ENCODE assay signal across 1 cellular context in the genomic region with DNA sequence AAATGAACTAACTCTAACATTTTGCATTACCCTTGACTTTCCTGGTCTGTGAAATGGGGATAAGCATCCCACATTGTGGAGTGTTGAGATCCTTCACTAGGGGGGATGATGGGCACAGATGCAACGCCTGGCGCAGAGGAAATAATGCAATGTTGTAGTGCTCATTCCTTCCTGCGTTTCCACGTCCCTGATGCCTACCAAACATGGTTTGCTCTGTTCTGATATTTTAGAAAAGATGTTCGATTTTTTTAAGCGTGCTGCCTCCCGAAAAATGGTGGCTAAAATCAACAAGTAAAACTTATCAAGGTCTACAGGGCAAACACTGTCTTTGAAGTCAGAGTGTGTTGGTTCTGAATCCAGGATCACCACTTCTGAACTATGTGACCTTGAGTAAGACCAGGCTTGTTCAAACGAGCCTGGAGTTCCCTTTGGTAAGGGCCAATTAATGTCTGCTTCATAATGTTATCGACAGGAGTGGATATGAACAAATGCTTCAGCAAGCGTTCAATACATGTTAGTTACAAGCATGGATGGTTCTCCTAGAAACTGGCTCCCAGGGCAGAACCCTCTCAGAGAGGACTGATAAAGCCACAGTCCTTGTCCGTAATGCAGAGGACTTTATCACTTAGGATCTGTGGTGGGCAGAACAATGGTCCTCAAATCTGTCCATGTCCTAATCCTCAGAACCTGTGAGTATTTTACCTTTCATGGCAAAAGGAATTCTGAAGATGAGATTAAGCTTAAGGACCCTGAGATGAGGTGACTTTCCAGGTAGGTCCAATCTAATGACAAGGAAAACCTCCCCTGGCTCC.
TF ChIP-seq lines count a peak whose summit lies in the region.

No MANE protein-coding gene starts in this region.

TF ChIP-seq in HepG2, 621 proteins besides CTCF, POLR2A, EP300 and RAD21 (continued from another document and continues in another):
- TF ChIP-seq BCL3 (CRISPR knock-in tag; IDR thresholded peaks at IDR 0.05) (no peak), TEAD3 (CRISPR knock-in tag; optimal IDR thresholded peaks at IDR 0.05; ENCODE audit: borderline replicate concordance) (peak; percentile 52), MTERF4 (CRISPR knock-in tag; IDR thresholded peaks at IDR 0.05) (no peak), SALL1 (CRISPR knock-in tag; IDR thresholded peaks at IDR 0.05) (peak; percentile 66; the same call in 1 of the 2 replicates), FOXA3 (CRISPR knock-in tag; IDR thresholded peaks at IDR 0.05) (peak; percentile 82), MAFF (IDR thresholded peaks at IDR 0.05; ENCODE audit: low read depth, low read length) (no peak), ZNF768 (CRISPR knock-in tag; IDR thresholded peaks at IDR 0.05) (no peak), ZNF839 (CRISPR knock-in tag; IDR thresholded peaks at IDR 0.05; ENCODE audit: borderline replicate concordance) (no peak), ATF7-NPFF (CRISPR knock-in tag; IDR thresholded peaks at IDR 0.05; ENCODE audit: low read depth) (no peak), CBX1 (IDR thresholded peaks at IDR 0.05; ENCODE audit: low read depth) (no peak), KDM1A (CRISPR knock-in tag; IDR thresholded peaks at IDR 0.05) (peak; percentile 76), ZNF124 (CRISPR knock-in tag; IDR thresholded peaks at IDR 0.05) (no peak), REL (CRISPR knock-in tag; conservative IDR thresholded peaks at IDR 0.05) (no peak), ZNF556 (CRISPR knock-in tag; IDR thresholded peaks at IDR 0.05; ENCODE audit: borderline replicate concordance) (no peak; the same call in 1 of the 2 replicates), ETV5 (CRISPR knock-in tag; IDR thresholded peaks at IDR 0.05; ENCODE audit: borderline replicate concordance) (peak; percentile 38; the same call in 1 of the 2 replicates), RFXAP (CRISPR knock-in tag; IDR thresholded peaks at IDR 0.05; ENCODE audit: borderline replicate concordance) (no peak), SALL2 (CRISPR knock-in tag; IDR thresholded peaks at IDR 0.05) (no peak), ZHX2 (IDR thresholded peaks at IDR 0.05; ENCODE audit: low read depth) (peak; percentile 73; the same call in 1 of the 2 replicates), ZHX2 (CRISPR knock-in tag; IDR thresholded peaks at IDR 0.05; ENCODE audit: borderline replicate concordance) (no peak), PHB2 (IDR thresholded peaks at IDR 0.05; ENCODE audit: partially characterized antibody) (no peak), ZNF143 (CRISPR knock-in tag; IDR thresholded peaks at IDR 0.05) (no peak), MED13 (CRISPR knock-in tag; IDR thresholded peaks at IDR 0.05) (0 out of 2 replicates have a peak, but pooled peaks have one; percentile 45), ZKSCAN8 (CRISPR knock-in tag; IDR thresholded peaks at IDR 0.05; ENCODE audit: borderline replicate concordance) (peak; percentile 55; the same call in 1 of the 2 replicates), KLF11 (CRISPR knock-in tag; IDR thresholded peaks at IDR 0.05) (no peak), ZNF746 (CRISPR knock-in tag; IDR thresholded peaks at IDR 0.05) (no peak; the same call in 1 of the 2 replicates), KMT2A (CRISPR knock-in tag; IDR thresholded peaks at IDR 0.05) (no peak), GABPA (IDR thresholded peaks at IDR 0.05; ENCODE audit: low read depth, low read length) (no peak), GABPA (CRISPR knock-in tag; IDR thresholded peaks at IDR 0.05; ENCODE audit: low read depth) (no peak), ZNF543 (CRISPR knock-in tag; IDR thresholded peaks at IDR 0.05) (no peak), ZNF501 (CRISPR knock-in tag; IDR thresholded peaks at IDR 0.05) (no peak), NFE2 (CRISPR knock-in tag; IDR thresholded peaks at IDR 0.05) (no peak), ZNF280B (CRISPR knock-in tag; IDR thresholded peaks at IDR 0.05; ENCODE audit: borderline replicate concordance) (no peak), ZNF782 (CRISPR knock-in tag; IDR thresholded peaks at IDR 0.05; ENCODE audit: borderline replicate concordance) (no peak)
- TF ChIP-seq, protein P1, sequence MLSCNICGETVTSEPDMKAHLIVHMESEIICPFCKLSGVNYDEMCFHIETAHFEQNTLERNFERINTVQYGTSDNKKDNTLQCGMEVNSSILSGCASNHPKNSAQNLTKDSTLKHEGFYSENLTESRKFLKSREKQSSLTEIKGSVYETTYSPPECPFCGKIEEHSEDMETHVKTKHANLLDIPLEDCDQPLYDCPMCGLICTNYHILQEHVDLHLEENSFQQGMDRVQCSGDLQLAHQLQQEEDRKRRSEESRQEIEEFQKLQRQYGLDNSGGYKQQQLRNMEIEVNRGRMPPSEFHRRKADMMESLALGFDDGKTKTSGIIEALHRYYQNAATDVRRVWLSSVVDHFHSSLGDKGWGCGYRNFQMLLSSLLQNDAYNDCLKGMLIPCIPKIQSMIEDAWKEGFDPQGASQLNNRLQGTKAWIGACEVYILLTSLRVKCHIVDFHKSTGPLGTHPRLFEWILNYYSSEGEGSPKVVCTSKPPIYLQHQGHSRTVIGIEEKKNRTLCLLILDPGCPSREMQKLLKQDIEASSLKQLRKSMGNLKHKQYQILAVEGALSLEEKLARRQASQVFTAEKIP (CRISPR knock-in tag; IDR thresholded peaks at IDR 0.05; ENCODE audit: borderline replicate concordance), result no peak
- TF ChIP-seq, protein P2, sequence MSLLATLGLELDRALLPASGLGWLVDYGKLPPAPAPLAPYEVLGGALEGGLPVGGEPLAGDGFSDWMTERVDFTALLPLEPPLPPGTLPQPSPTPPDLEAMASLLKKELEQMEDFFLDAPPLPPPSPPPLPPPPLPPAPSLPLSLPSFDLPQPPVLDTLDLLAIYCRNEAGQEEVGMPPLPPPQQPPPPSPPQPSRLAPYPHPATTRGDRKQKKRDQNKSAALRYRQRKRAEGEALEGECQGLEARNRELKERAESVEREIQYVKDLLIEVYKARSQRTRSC (CRISPR knock-in tag; IDR thresholded peaks at IDR 0.05; ENCODE audit: low read depth), result no peak
- TF ChIP-seq, protein P3, sequence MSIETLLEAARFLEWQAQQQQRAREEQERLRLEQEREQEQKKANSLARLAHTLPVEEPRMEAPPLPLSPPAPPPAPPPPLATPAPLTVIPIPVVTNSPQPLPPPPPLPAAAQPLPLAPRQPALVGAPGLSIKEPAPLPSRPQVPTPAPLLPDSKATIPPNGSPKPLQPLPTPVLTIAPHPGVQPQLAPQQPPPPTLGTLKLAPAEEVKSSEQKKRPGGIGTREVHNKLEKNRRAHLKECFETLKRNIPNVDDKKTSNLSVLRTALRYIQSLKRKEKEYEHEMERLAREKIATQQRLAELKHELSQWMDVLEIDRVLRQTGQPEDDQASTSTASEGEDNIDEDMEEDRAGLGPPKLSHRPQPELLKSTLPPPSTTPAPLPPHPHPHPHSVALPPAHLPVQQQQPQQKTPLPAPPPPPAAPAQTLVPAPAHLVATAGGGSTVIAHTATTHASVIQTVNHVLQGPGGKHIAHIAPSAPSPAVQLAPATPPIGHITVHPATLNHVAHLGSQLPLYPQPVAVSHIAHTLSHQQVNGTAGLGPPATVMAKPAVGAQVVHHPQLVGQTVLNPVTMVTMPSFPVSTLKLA (IDR thresholded peaks at IDR 0.05), result no peak
- TF ChIP-seq, protein P4, sequence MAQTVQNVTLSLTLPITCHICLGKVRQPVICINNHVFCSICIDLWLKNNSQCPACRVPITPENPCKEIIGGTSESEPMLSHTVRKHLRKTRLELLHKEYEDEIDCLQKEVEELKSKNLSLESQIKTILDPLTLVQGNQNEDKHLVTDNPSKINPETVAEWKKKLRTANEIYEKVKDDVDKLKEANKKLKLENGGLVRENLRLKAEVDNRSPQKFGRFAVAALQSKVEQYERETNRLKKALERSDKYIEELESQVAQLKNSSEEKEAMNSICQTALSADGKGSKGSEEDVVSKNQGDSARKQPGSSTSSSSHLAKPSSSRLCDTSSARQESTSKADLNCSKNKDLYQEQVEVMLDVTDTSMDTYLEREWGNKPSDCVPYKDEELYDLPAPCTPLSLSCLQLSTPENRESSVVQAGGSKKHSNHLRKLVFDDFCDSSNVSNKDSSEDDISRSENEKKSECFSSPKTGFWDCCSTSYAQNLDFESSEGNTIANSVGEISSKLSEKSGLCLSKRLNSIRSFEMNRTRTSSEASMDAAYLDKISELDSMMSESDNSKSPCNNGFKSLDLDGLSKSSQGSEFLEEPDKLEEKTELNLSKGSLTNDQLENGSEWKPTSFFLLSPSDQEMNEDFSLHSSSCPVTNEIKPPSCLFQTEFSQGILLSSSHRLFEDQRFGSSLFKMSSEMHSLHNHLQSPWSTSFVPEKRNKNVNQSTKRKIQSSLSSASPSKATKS (CRISPR knock-in tag; IDR thresholded peaks at IDR 0.05), result no peak
- TF ChIP-seq, protein P5, sequence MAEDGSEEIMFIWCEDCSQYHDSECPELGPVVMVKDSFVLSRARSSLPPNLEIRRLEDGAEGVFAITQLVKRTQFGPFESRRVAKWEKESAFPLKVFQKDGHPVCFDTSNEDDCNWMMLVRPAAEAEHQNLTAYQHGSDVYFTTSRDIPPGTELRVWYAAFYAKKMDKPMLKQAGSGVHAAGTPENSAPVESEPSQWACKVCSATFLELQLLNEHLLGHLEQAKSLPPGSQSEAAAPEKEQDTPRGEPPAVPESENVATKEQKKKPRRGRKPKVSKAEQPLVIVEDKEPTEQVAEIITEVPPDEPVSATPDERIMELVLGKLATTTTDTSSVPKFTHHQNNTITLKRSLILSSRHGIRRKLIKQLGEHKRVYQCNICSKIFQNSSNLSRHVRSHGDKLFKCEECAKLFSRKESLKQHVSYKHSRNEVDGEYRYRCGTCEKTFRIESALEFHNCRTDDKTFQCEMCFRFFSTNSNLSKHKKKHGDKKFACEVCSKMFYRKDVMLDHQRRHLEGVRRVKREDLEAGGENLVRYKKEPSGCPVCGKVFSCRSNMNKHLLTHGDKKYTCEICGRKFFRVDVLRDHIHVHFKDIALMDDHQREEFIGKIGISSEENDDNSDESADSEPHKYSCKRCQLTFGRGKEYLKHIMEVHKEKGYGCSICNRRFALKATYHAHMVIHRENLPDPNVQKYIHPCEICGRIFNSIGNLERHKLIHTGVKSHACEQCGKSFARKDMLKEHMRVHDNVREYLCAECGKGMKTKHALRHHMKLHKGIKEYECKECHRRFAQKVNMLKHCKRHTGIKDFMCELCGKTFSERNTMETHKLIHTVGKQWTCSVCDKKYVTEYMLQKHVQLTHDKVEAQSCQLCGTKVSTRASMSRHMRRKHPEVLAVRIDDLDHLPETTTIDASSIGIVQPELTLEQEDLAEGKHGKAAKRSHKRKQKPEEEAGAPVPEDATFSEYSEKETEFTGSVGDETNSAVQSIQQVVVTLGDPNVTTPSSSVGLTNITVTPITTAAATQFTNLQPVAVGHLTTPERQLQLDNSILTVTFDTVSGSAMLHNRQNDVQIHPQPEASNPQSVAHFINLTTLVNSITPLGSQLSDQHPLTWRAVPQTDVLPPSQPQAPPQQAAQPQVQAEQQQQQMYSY (CRISPR knock-in tag; IDR thresholded peaks at IDR 0.05), result no peak
